In the genomic region with DNA sequence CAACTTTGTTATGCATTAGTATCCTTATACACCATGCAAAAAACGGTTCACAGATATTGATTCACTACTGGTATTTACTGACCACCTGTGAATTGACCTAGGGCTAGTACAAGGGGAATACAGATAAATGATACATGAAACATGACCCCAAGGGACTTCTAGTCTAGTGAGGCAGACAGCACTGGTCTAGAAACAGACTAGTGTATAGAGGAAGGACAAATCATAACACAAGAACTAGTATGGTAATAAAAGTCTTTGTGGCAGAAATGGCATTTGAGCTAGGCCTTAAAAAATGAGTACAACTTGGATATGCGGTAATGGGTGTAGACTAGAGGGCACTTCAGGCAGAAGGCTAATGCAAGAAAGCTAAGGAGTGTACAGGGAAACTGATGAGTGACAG, we compare ENCODE assay signal across 19 cellular contexts.
DNase-seq lines count a peak whose midpoint lies in the region; ATAC-seq, FAIRE-seq and TF ChIP-seq lines count a peak whose summit lies in the region.
"Had no signal": no experiment of that assay in that cellular context is flagged by ENCODE, and none has a peak within 500 bp of the region (broad histone marks: within the 10 kb centered on the region; RNA-seq: fewer than 3 reads in every experiment).

No MANE protein-coding gene starts in this region.

- no peak overlapping the region for H2AFZ ChIP-seq in astrocyte (ENCODE audit: low read depth, low read length)

- intact Hi-C loops in gastrocnemius medialis (cut with DNase I; ENCODE audit: low total_unique reads): loop anchor here (5.0 kb wide), 1 partner anchor 77 kb away; no protein-coding TSS in a partner anchor

- peaks cover 1% of the 10 kb centered on the region for H3K79me2 ChIP-seq in astrocyte (ENCODE audit: insufficient read depth, low read length)

- peaks cover 66% of the 10 kb centered on the region for H3K4me1 Mint-ChIP-seq in astrocyte (ENCODE audit: low read depth, unreplicated experiment)

- H3K36me3 ChIP-seq in astrocyte (ENCODE audit: insufficient read depth, low read length): no peaks in the 10 kb centered on the region
- no peaks in the 10 kb centered on the region for H3K36me3 ChIP-seq in gastrocnemius medialis

- TF ChIP-seq CTCF in astrocyte (IDR thresholded peaks at IDR 0.05; ENCODE audit: insufficient read depth, low read depth, low read length): no peak
- TF ChIP-seq CTCF in gastrocnemius medialis (IDR thresholded peaks at IDR 0.05 in 4 of 5, conservative IDR thresholded peaks at IDR 0.05 in 1 of 5): no peak

- DNase-seq in astrocyte (ENCODE audit: low read depth) (no peak), gastrocnemius medialis (no peak), GM19240 (ENCODE audit: insufficient read length, low spot score) (no peak), midbrain (lab: John Stamatoyannopoulos, UW) (no peak), SKM-1 (lab: John Stamatoyannopoulos, UW; ENCODE audit: unreplicated experiment) (no peak)
- DNase-seq: activated CD4-positive, alpha-beta T cell treated with anti-CD3 and anti-CD28 coated beads, Interleukin-2, amount 10 ng/mL, durations not matched to agents 24 days and 14 days; CD4-positive, alpha-beta memory T cell; DMS79 treated with DMSO at 0.1 percent for 48 hours; KBM-7; MV-4-11; NCI-H2029; RPMI8226; stimulated activated CD4-positive, alpha-beta T cell treated with anti-CD3 and anti-CD28 coated beads, Interleukin-1b, Interleukin-23, amount 100 ng/mL, for 48 hours; substantia nigra had no signal

- peaks cover 10% of the 10 kb centered on the region for H3K4me1 ChIP-seq in astrocyte (ENCODE audit: insufficient read depth, low read length)
- peaks cover 13 to 30% of the 10 kb centered on the region in 2 donors for H3K4me1 ChIP-seq in gastrocnemius medialis

- H3K4me3 Mint-ChIP-seq in astrocyte (ENCODE audit: unreplicated experiment): no peak overlapping the region
- H3K4me3 Mint-ChIP-seq: activated CD4-positive, alpha-beta T cell treated with anti-CD3 and anti-CD28 coated beads, Interleukin-2, amount 10 ng/mL, durations not matched to agents 24 days and 14 days; CD4-positive, alpha-beta memory T cell had no signal

- ATAC-seq in GM18873 (IDR thresholded peaks at IDR 0.05; ENCODE audit: low FRiP score, unreplicated experiment) (peak; percentile 41), HG02642 (IDR thresholded peaks at IDR 0.05; ENCODE audit: poor library complexity, unreplicated experiment) (peak; percentile 44), gastrocnemius medialis (no peak), GM19351 (IDR thresholded peaks at IDR 0.05; ENCODE audit: unreplicated experiment) (no peak)

- H3K9ac ChIP-seq in astrocyte (ENCODE audit: low read length): no peak overlapping the region

- H3K4me2 ChIP-seq in astrocyte (ENCODE audit: low read length): no peak overlapping the region

- H4K20me1 ChIP-seq in astrocyte (ENCODE audit: insufficient read depth, low read length): no peaks in the 10 kb centered on the region

- H3K36me3 Mint-ChIP-seq in astrocyte (ENCODE audit: low read depth, unreplicated experiment): peaks cover 5% of the 10 kb centered on the region

- no peaks in the 10 kb centered on the region for H3K27me3 ChIP-seq in astrocyte (ENCODE audit: insufficient read depth, low read length)
- no peaks in the 10 kb centered on the region for H3K27me3 ChIP-seq in gastrocnemius medialis
- H3K27me3 ChIP-seq: neutrophil had no signal

- in situ Hi-C loops in gastrocnemius medialis (cut with MboI; ENCODE audit: low sequenced_read_pairs in 4 of 4): no loop called here

- no peaks in the 10 kb centered on the region for H3K27me3 Mint-ChIP-seq in astrocyte (ENCODE audit: low read depth, unreplicated experiment)
- H3K27me3 Mint-ChIP-seq: activated CD4-positive, alpha-beta T cell treated with anti-CD3 and anti-CD28 coated beads, Interleukin-2, amount 10 ng/mL, durations not matched to agents 24 days and 14 days; CD4-positive, alpha-beta memory T cell had no signal

- no peaks in the 10 kb centered on the region for H3K9me3 ChIP-seq in astrocyte (ENCODE audit: insufficient read depth, low read depth, low read length)
- no peaks in the 10 kb centered on the region for H3K9me3 ChIP-seq in gastrocnemius medialis
- H3K9me3 ChIP-seq: neutrophil had no signal

- H3K27ac ChIP-seq in astrocyte (ENCODE audit: low read depth, low read length) (no peak overlapping the region), gastrocnemius medialis (peak overlapping the region; percentile 26 to 68 (median 50))
- H3K27ac ChIP-seq: HL-60, neutrophil had no signal

- H3K9me3 Mint-ChIP-seq in astrocyte (ENCODE audit: unreplicated experiment): no peaks in the 10 kb centered on the region

- TF ChIP-seq POLR2A in gastrocnemius medialis (IDR thresholded peaks at IDR 0.05): no peak

- no peak overlapping the region for H3K4me3 ChIP-seq in astrocyte (ENCODE audit: insufficient read depth, low read depth, low read length)
- H3K4me3 ChIP-seq in gastrocnemius medialis: no peak overlapping the region

- FAIRE-seq in astrocyte (lab: Jason Lieb, UNC): no peak

- peak overlapping the region; percentile 95 for H3K27ac Mint-ChIP-seq in astrocyte (ENCODE audit: unreplicated experiment)
- H3K27ac Mint-ChIP-seq: activated CD4-positive, alpha-beta T cell treated with anti-CD3 and anti-CD28 coated beads, Interleukin-2, amount 10 ng/mL, durations not matched to agents 24 days and 14 days had no signal

Comparison
In these comparisons a context has a peak if more than half of its experiments do, and no peak if none do; other contexts are left out.
1. ATAC-seq: peak in GM18873 (single experiment) and HG02642 (single experiment); none in gastrocnemius medialis (0 of 2) and GM19351 (single experiment).